1 cellular context compared by ENCODE assay signal in genomic region chr20:58231678-58232077, GRCh38.
TF ChIP-seq lines count a peak whose summit lies in the region.

No MANE protein-coding gene starts in this region.

TF ChIP-seq in IMR-90, 13 proteins besides CTCF, POLR2A, EP300 and RAD21 (continued from another document):
- TF ChIP-seq BHLHE40 (IDR thresholded peaks at IDR 0.05; ENCODE audit: low read depth, low read length) (no peak), CHD1 (IDR thresholded peaks at IDR 0.05; ENCODE audit: low read depth, low read length) (no peak), MAZ (IDR thresholded peaks at IDR 0.05; ENCODE audit: borderline replicate concordance, low read depth, low read length) (no peak), MXI1 (IDR thresholded peaks at IDR 0.05; ENCODE audit: borderline replicate concordance, low read depth, low read length) (no peak), SMC3 (IDR thresholded peaks at IDR 0.05; ENCODE audit: low read depth, low read length) (no peak), RFX5 (IDR thresholded peaks at IDR 0.05; ENCODE audit: low read depth, low read length) (no peak), FOS (IDR thresholded peaks at IDR 0.05; ENCODE audit: low read depth, low read length) (no peak), ELK1 (IDR thresholded peaks at IDR 0.05; ENCODE audit: borderline replicate concordance, low read depth, low read length) (no peak)
TF ChIP-seq in IMR-90: peak in this region for 0.
